ENCODE assay signal across 1 cellular context in genomic region chr2:42568431-42569115, GRCh38.
A peak's percentile ranks its signal among the peaks of the same experiment; 100 is the strongest.
TF ChIP-seq lines count a peak whose summit lies in the region.

TSS of gene MTA3 (plus strand) at chr2:42568632. CDS start at chr2:42568746, 114 bp downstream.

TF ChIP-seq in GM12878, 131 proteins besides CTCF, POLR2A, EP300 and RAD21 (continued from another document):
- TF ChIP-seq, protein P1, sequence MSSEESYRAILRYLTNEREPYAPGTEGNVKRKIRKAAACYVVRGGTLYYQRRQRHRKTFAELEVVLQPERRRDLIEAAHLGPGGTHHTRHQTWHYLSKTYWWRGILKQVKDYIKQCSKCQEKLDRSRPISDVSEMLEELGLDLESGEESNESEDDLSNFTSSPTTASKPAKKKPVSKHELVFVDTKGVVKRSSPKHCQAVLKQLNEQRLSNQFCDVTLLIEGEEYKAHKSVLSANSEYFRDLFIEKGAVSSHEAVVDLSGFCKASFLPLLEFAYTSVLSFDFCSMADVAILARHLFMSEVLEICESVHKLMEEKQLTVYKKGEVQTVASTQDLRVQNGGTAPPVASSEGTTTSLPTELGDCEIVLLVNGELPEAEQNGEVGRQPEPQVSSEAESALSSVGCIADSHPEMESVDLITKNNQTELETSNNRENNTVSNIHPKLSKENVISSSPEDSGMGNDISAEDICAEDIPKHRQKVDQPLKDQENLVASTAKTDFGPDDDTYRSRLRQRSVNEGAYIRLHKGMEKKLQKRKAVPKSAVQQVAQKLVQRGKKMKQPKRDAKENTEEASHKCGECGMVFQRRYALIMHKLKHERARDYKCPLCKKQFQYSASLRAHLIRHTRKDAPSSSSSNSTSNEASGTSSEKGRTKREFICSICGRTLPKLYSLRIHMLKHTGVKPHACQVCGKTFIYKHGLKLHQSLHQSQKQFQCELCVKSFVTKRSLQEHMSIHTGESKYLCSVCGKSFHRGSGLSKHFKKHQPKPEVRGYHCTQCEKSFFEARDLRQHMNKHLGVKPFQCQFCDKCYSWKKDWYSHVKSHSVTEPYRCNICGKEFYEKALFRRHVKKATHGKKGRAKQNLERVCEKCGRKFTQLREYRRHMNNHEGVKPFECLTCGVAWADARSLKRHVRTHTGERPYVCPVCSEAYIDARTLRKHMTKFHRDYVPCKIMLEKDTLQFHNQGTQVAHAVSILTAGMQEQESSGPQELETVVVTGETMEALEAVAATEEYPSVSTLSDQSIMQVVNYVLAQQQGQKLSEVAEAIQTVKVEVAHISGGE (CRISPR knock-in tag; IDR thresholded peaks at IDR 0.05) = no peak
- TF ChIP-seq MXI1 (IDR thresholded peaks at IDR 0.05; ENCODE audit: low read depth, low read length) (no peak), SMARCA5 (IDR thresholded peaks at IDR 0.05) (peak; percentile 48; the same call in 1 of the 2 replicates), LARP7 (IDR thresholded peaks at IDR 0.05) (0 out of 2 replicates have a peak, but pooled peaks have one; percentile 33), DPF2 (IDR thresholded peaks at IDR 0.05) (peak; percentile 39; the same call in 1 of the 2 replicates), BMI1 (IDR thresholded peaks at IDR 0.05; ENCODE audit: borderline replicate concordance) (no peak), IKZF2 (IDR thresholded peaks at IDR 0.05) (no peak), CHD2 (IDR thresholded peaks at IDR 0.05; ENCODE audit: borderline replicate concordance, low read depth, low read length) (peak; percentile 70; the same call in 1 of the 2 replicates), IKZF1 (conservative IDR thresholded peaks at IDR 0.05) (no peak), YY1 (IDR thresholded peaks at IDR 0.05; ENCODE audit: low read depth, low read length) (peak; percentile 81), BHLHE40 (IDR thresholded peaks at IDR 0.05; ENCODE audit: borderline replicate concordance in 1 of 2, low read depth in 2 of 2, low read length in 1 of 2) (peak in 1 of 2 experiments; percentile 30; a peak in 1 of 4 replicates), CREM (IDR thresholded peaks at IDR 0.05; ENCODE audit: low read depth) (no peak), ZNF687 (IDR thresholded peaks at IDR 0.05) (0 out of 2 replicates have a peak, but pooled peaks have one; percentile 9), FOXK2 (IDR thresholded peaks at IDR 0.05) (no peak), ZNF217 (IDR thresholded peaks at IDR 0.05) (no peak), BACH1 (IDR thresholded peaks at IDR 0.05; ENCODE audit: borderline replicate concordance) (no peak), NR2C1 (IDR thresholded peaks at IDR 0.05) (peak; percentile 40; the same call in 1 of the 2 replicates), KAT2A (conservative IDR thresholded peaks at IDR 0.05; ENCODE audit: control insufficient read depth, low read depth, low read length) (no peak), GATAD2B (conservative IDR thresholded peaks at IDR 0.05; ENCODE audit: low read depth) (peak; percentile 32; the same call in 1 of the 2 replicates)
- TF ChIP-seq, protein P2, sequence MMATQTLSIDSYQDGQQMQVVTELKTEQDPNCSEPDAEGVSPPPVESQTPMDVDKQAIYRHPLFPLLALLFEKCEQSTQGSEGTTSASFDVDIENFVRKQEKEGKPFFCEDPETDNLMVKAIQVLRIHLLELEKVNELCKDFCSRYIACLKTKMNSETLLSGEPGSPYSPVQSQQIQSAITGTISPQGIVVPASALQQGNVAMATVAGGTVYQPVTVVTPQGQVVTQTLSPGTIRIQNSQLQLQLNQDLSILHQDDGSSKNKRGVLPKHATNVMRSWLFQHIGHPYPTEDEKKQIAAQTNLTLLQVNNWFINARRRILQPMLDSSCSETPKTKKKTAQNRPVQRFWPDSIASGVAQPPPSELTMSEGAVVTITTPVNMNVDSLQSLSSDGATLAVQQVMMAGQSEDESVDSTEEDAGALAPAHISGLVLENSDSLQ (IDR thresholded peaks at IDR 0.05) = no peak
- TF ChIP-seq, protein P3, sequence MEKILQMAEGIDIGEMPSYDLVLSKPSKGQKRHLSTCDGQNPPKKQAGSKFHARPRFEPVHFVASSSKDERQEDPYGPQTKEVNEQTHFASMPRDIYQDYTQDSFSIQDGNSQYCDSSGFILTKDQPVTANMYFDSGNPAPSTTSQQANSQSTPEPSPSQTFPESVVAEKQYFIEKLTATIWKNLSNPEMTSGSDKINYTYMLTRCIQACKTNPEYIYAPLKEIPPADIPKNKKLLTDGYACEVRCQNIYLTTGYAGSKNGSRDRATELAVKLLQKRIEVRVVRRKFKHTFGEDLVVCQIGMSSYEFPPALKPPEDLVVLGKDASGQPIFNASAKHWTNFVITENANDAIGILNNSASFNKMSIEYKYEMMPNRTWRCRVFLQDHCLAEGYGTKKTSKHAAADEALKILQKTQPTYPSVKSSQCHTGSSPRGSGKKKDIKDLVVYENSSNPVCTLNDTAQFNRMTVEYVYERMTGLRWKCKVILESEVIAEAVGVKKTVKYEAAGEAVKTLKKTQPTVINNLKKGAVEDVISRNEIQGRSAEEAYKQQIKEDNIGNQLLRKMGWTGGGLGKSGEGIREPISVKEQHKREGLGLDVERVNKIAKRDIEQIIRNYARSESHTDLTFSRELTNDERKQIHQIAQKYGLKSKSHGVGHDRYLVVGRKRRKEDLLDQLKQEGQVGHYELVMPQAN (conservative IDR thresholded peaks at IDR 0.05) = peak; percentile 39; the same call in 1 of the 2 replicates
- TF ChIP-seq, protein P4, sequence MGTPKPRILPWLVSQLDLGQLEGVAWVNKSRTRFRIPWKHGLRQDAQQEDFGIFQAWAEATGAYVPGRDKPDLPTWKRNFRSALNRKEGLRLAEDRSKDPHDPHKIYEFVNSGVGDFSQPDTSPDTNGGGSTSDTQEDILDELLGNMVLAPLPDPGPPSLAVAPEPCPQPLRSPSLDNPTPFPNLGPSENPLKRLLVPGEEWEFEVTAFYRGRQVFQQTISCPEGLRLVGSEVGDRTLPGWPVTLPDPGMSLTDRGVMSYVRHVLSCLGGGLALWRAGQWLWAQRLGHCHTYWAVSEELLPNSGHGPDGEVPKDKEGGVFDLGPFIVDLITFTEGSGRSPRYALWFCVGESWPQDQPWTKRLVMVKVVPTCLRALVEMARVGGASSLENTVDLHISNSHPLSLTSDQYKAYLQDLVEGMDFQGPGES (IDR thresholded peaks at IDR 0.05) = no peak
